ENCODE assay signal across 21 cellular contexts in genomic region chr5:6043491-6044310, GRCh38.
"Had no signal": no experiment of that assay in that cellular context is flagged by ENCODE, and none has a peak within 500 bp of the region (broad histone marks: within the 10 kb centered on the region; RNA-seq: fewer than 3 reads in every experiment).

No MANE protein-coding gene starts in this region.

- H3K9me3 ChIP-seq: body of pancreas, esophagus squamous epithelium, gastrocnemius medialis had no signal

- H3K4me1 ChIP-seq: body of pancreas, esophagus squamous epithelium, gastrocnemius medialis had no signal

- H3K4me1 Mint-ChIP-seq: activated B cell treated with CpG ODN at 0.5 μM for 24 hours; activated naive CD4-positive, alpha-beta T cell treated with anti-CD3 and anti-CD28 coated beads, Interleukin-2, amount 50 U/mL, for 24 hours; memory B cell; stimulated activated naive B cell treated with anti-CD40 and anti-IgM and Interleukin-4, amounts not matched to agents 10 μg/mL and 1 μg/mL and 100 μg/mL, for 72 hours had no signal

- DNase-seq: activated B cell treated with CpG ODN at 0.5 μM for 24 hours; activated CD4-positive, alpha-beta T cell treated with anti-CD3 and anti-CD28 coated beads for 4 hours; activated CD8-positive, alpha-beta T cell treated with anti-CD3 and anti-CD28 coated beads for 36 hours; activated gamma-delta T cell; anterior cingulate cortex; body of pancreas; effector memory CD4-positive, alpha-beta T cell; esophagus squamous epithelium; gastrocnemius medialis; left colon; nucleus accumbens; small intestine; stimulated activated CD4-positive, alpha-beta T cell treated with anti-CD3 and anti-CD28 coated beads, Interleukin-15, amount 100 ng/mL, for 24 hours; stimulated activated naive B cell treated with anti-CD40 and anti-IgM and Interleukin-4, amounts not matched to agents 10 μg/mL and 1 μg/mL and 100 μg/mL, for 72 hours; T1000; trophoblast cell had no signal

- H3K27me3 Mint-ChIP-seq: activated B cell treated with CpG ODN at 0.5 μM for 24 hours; activated CD8-positive, alpha-beta T cell treated with anti-CD3 and anti-CD28 coated beads for 36 hours had no signal

- H3K27me3 ChIP-seq: esophagus squamous epithelium, gastrocnemius medialis had no signal

- H3K36me3 Mint-ChIP-seq: activated naive CD4-positive, alpha-beta T cell treated with anti-CD3 and anti-CD28 coated beads, Interleukin-2, amount 50 U/mL, for 24 hours; memory B cell; stimulated activated naive B cell treated with anti-CD40 and anti-IgM and Interleukin-4, amounts not matched to agents 10 μg/mL and 1 μg/mL and 100 μg/mL, for 72 hours had no signal

- H3K27ac ChIP-seq: body of pancreas, esophagus squamous epithelium, gastrocnemius medialis had no signal

- H3K4me3 Mint-ChIP-seq: activated B cell treated with CpG ODN at 0.5 μM for 24 hours; activated CD8-positive, alpha-beta T cell treated with anti-CD3 and anti-CD28 coated beads for 36 hours; activated naive CD4-positive, alpha-beta T cell treated with anti-CD3 and anti-CD28 coated beads, Interleukin-2, amount 50 U/mL, for 24 hours; activated T-helper 1 cell treated with anti-CD3 and anti-CD28 coated beads, Interleukin-12 subunit alpha, Interleukin-12 subunit beta, Interleukin-2, Interleukin-4 antibody, amounts not matched to agents 30 ng/mL and 10 ng/mL and 1 ng/mL, durations not matched to agents 14 hours and 24 hours and 36 hours; memory B cell; nephron; stimulated activated naive B cell treated with anti-CD40 and anti-IgM and Interleukin-4, amounts not matched to agents 10 μg/mL and 1 μg/mL and 100 μg/mL, for 72 hours; T-helper 1 cell treated with Interleukin-12 subunit alpha and Interleukin-12 subunit beta and Interleukin-4 antibody, amounts not matched to agents 30 μg/mL and 1 μg/mL, for 36 hours had no signal

- H3K36me3 ChIP-seq: esophagus squamous epithelium, gastrocnemius medialis had no signal

- H3K9me3 Mint-ChIP-seq: activated B cell treated with CpG ODN at 0.5 μM for 24 hours; activated CD8-positive, alpha-beta T cell treated with anti-CD3 and anti-CD28 coated beads for 36 hours; activated naive CD4-positive, alpha-beta T cell treated with anti-CD3 and anti-CD28 coated beads, Interleukin-2, amount 50 U/mL, for 24 hours; activated T-helper 1 cell treated with anti-CD3 and anti-CD28 coated beads, Interleukin-12 subunit alpha, Interleukin-12 subunit beta, Interleukin-2, Interleukin-4 antibody, amounts not matched to agents 30 ng/mL and 10 ng/mL and 1 ng/mL, durations not matched to agents 14 hours and 24 hours and 36 hours; memory B cell; nephron; stimulated activated naive B cell treated with anti-CD40 and anti-IgM and Interleukin-4, amounts not matched to agents 10 μg/mL and 1 μg/mL and 100 μg/mL, for 72 hours; T-helper 1 cell treated with Interleukin-12 subunit alpha and Interleukin-12 subunit beta and Interleukin-4 antibody, amounts not matched to agents 30 μg/mL and 1 μg/mL, for 36 hours had no signal

- H3K4me3 ChIP-seq: body of pancreas, esophagus squamous epithelium, gastrocnemius medialis had no signal

- H3K27ac Mint-ChIP-seq: activated B cell treated with CpG ODN at 0.5 μM for 24 hours; activated CD8-positive, alpha-beta T cell treated with anti-CD3 and anti-CD28 coated beads for 36 hours; activated naive CD4-positive, alpha-beta T cell treated with anti-CD3 and anti-CD28 coated beads, Interleukin-2, amount 50 U/mL, for 24 hours; activated T-helper 1 cell treated with anti-CD3 and anti-CD28 coated beads, Interleukin-12 subunit alpha, Interleukin-12 subunit beta, Interleukin-2, Interleukin-4 antibody, amounts not matched to agents 30 ng/mL and 10 ng/mL and 1 ng/mL, durations not matched to agents 14 hours and 24 hours and 36 hours; memory B cell; nephron; stimulated activated naive B cell treated with anti-CD40 and anti-IgM and Interleukin-4, amounts not matched to agents 10 μg/mL and 1 μg/mL and 100 μg/mL, for 72 hours; T-helper 1 cell treated with Interleukin-12 subunit alpha and Interleukin-12 subunit beta and Interleukin-4 antibody, amounts not matched to agents 30 μg/mL and 1 μg/mL, for 36 hours had no signal
